ENCODE assay signal across 25 cellular contexts in genomic region chr4:113733685-113734084, GRCh38.
"Had no signal": no experiment of that assay in that cellular context is flagged by ENCODE, and none has a peak within 500 bp of the region (broad histone marks: within the 10 kb centered on the region; RNA-seq: fewer than 3 reads in every experiment).

No MANE protein-coding gene starts in this region.

- H3K36me3 ChIP-seq: adrenal gland, gastrocnemius medialis, neutrophil, right lobe of liver, transverse colon had no signal

- H3K9me3 ChIP-seq: adrenal gland, body of pancreas, gastrocnemius medialis, neutrophil, right lobe of liver, testis, transverse colon had no signal

- H3K27me3 ChIP-seq: adrenal gland, body of pancreas, gastrocnemius medialis, neutrophil, right lobe of liver, testis, transverse colon had no signal

- H3K27ac ChIP-seq: adrenal gland, body of pancreas, neutrophil, right lobe of liver, skin epidermis, testis, transverse colon had no signal

- DNase-seq: activated B cell treated with CpG ODN at 0.5 μM for 24 hours; activated CD4-positive, alpha-beta T cell treated with anti-CD3 and anti-CD28 coated beads, Interleukin-2, amount 50 U/mL, for 1 hour; activated gamma-delta T cell treated with Interleukin-2 at 50 U/mL for 16 hours; activated T-cell treated with anti-CD3 and anti-CD28 coated beads, Interleukin-2, amount 50 U/mL, for 1 hour; adrenal gland; aorta; body of pancreas; dermis blood vessel endothelial cell; effector CD4-positive, alpha-beta T cell; gastrocnemius medialis; glutamatergic neuron; islet precursor cell; left cardiac atrium; left ventricle myocardium superior; naive B cell; nephron progenitor cell; right lobe of liver; stimulated activated CD4-positive, alpha-beta T cell treated with anti-CD3 and anti-CD28 coated beads, Interleukin-12 subunit alpha, Interleukin-12 subunit beta, amount 100 ng/mL, for 4 hours; stimulated activated CD4-positive, alpha-beta T cell treated with anti-CD3 and anti-CD28 coated beads, Interleukin-4, amount 100 ng/mL, for 1 hour; testis; transverse colon had no signal

- FAIRE-seq: endometrium had no signal

- ATAC-seq: body of pancreas; left cardiac atrium; left ventricle myocardium superior; right lobe of liver; stimulated activated memory B cell treated with anti-CD40 and anti-IgM and Interleukin-4, amounts not matched to agents 10 μg/mL and 1 μg/mL and 100 μg/mL, for 72 hours had no signal

- H3K4me1 ChIP-seq: body of pancreas, testis had no signal

- H3K4me3 ChIP-seq: adrenal gland, body of pancreas, gastrocnemius medialis, right lobe of liver, skin epidermis, testis, transverse colon had no signal
